ENCODE assay signal across 1 cellular context in the genomic region with DNA sequence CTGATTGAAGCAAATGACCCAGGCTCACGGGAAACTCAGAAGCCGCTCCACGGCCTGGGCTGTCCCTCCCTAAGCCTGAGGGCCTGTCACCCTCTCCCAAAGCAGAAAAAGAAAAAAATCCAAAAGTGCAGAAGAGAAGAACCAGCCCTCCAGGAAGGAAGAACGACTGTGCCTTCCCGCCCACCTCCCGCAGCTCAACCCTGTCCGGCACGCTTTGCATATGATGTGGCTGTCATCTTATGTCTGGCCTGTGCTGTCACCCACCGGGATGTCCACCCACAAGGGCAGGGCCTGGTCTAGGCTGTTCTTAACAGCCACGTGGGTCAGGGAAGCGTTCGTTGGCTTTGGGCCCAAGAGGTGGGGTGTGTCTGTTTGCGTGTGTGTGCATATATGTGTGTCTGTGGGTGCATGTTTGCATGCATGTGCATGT.
TF ChIP-seq lines count a peak whose summit lies in the region.

No MANE protein-coding gene starts in this region.

TF ChIP-seq in K562, 482 proteins besides CTCF, POLR2A, EP300 and RAD21:
- no peak; the same call in 1 of the 2 replicates for TF ChIP-seq MAX (CRISPR knock-in tag; IDR thresholded peaks at IDR 0.05)
- TF ChIP-seq HNRNPLL (IDR thresholded peaks at IDR 0.05; ENCODE audit: low read depth, low read length, poor library complexity, severe bottlenecking): peak; percentile 45
- TF ChIP-seq KDM2B (CRISPR knock-in tag; IDR thresholded peaks at IDR 0.05): no peak
- TF ChIP-seq, protein P1, sequence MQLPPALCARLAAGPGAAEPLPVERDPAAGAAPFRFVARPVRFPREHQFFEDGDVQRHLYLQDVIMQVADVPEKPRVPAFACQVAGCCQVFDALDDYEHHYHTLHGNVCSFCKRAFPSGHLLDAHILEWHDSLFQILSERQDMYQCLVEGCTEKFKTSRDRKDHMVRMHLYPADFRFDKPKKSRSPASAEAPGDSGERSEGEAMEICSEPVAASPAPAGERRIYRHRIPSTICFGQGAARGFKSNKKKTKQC (CRISPR knock-in tag; IDR thresholded peaks at IDR 0.05): no peak
- peak; percentile 35 for TF ChIP-seq NFIC (IDR thresholded peaks at IDR 0.05)
